ENCODE assay signal across 8 cellular contexts in the genomic region with DNA sequence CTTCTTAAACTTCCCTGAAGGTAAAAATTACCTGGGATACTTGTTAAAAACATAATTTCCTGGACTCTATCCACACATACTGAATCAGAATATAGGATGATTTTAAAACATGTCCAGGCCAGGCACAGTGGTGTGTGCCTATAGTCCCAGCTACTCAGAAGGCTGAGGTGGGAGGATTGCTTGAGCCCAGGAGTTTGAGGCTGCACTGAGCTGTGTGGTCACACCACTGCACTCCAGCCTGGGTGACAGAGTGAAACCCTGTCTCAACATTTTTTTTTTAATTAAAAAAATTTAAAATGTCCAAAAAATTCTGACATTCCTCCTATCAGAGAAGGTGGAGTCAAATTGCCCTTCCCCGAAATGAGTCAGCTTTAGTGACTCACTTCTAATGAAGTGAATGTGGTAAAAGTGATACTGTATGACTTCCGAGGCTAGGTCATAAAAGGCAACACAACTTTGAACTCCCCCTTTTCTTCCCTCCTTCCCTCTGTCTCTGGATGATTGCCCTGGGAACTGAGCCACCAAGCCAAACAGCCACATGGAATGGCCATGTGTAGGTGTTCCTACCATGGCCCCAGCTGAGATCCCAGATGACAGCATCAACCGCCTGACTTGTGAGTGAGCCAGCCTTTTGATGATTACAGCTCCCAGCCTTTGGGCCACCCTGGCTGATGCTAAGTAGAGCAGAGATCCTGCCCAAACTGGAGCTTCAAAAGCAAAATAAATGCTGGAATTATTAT. TPM values are rescaled to one million over a fixed set of nuclear protein-coding genes. Genes with fewer than 3 reads are reported as not detected.
DNase-seq lines count a peak whose midpoint lies in the region.

No MANE protein-coding gene starts in this region.

- peak; percentile 38 for DNase-seq in NOMO-1 treated with DMSO at 0.1 percent for 48 hours (lab: John Stamatoyannopoulos, UW; ENCODE audit: unreplicated experiment)
- DNase-seq in NOMO-1 treated with dmso at 0.1 percent for 144 hours (lab: John Stamatoyannopoulos, UW; ENCODE audit: unreplicated experiment): no peak
- DNase-seq in M059J (ENCODE audit: low read depth): peak; percentile 100
- DNase-seq in adipocyte (ENCODE audit: low read depth): peak; percentile 81
- peak; percentile 92 for DNase-seq in iris pigment epithelial cell (ENCODE audit: low read depth)
- peak; percentile 70 for DNase-seq in stimulated activated CD8-positive, alpha-beta memory T cell treated with anti-CD3 and anti-CD28 coated beads, Interleukin-4, amount 100 ng/mL, for 48 hours
- no peak for DNase-seq in DMS53 treated with DMSO at 0.1 percent for 48 hours (lab: John Stamatoyannopoulos, UW; ENCODE audit: unreplicated experiment)
- no peak for DNase-seq in NCI-H1417 treated with DMSO at 0.1 percent for 48 hours (lab: John Stamatoyannopoulos, UW)

- no peaks in the 10 kb centered on the region for H3K9me3 ChIP-seq in adipocyte (ENCODE audit: control insufficient read depth, low read length)

- peak overlapping the region; percentile 75 for H3K9ac ChIP-seq in adipocyte (ENCODE audit: low read length)

- peak overlapping the region; percentile 31 for H3K4me3 ChIP-seq in adipocyte (ENCODE audit: low read length)

- H3K36me3 ChIP-seq in adipocyte (ENCODE audit: control insufficient read depth, insufficient read depth, low read length, severe bottlenecking): no peaks in the 10 kb centered on the region

- H3K4me1 ChIP-seq in adipocyte (ENCODE audit: control insufficient read depth, insufficient read depth, low read length): peaks cover 66% of the 10 kb centered on the region

- H3K27me3 ChIP-seq in adipocyte (replicated peaks; ENCODE audit: control insufficient read depth, insufficient read depth, low read length): no peaks in the 10 kb centered on the region

RNA-seq across cellular contexts. Expression of gene LIMA1, which starts 36.3 kb away (rescaled TPM):
- 199 and 240 TPM in 2 replicates for total RNA-seq in M059J (2014; rRNA removed; shearing (Covaris generic))

Comparison
In these comparisons a context has a peak if more than half of its experiments do, and no peak if none do; other contexts are left out.
1. DNase-seq: peak in NOMO-1 treated with DMSO at 0.1 percent for 48 hours (single experiment), M059J (single experiment), adipocyte (single experiment), iris pigment epithelial cell (single experiment) and stimulated activated CD8-positive, alpha-beta memory T cell treated with anti-CD3 and anti-CD28 coated beads, Interleukin-4, amount 100 ng/mL, for 48 hours (single experiment); none in NOMO-1 treated with dmso at 0.1 percent for 144 hours (single experiment), DMS53 treated with DMSO at 0.1 percent for 48 hours (single experiment) and NCI-H1417 treated with DMSO at 0.1 percent for 48 hours (single experiment).